ENCODE assay signal across 3 cellular contexts in the genomic region with DNA sequence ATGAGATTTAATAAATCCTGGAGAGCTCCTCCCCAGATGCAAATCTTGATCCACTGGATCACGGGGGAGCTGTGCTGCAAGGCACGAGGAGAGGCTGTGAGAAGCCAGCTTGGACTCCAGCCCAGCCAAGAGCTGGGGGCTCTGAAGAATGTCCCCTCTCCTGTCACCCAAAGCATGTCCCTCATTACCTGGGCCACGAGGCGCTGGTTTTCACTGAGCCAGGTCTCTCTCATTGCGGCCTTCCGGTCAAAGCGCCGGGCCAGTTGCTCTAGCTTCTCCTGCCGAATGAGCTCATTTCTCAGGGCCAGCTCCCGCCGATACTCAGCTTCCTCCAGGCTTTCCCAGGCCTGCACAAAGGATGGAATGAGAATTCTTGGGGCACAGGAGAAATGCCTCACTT.
"Had no signal": no experiment of that assay in that cellular context is flagged by ENCODE, and none has a peak within 500 bp of the region (broad histone marks: within the 10 kb centered on the region; RNA-seq: fewer than 3 reads in every experiment).

No MANE protein-coding gene starts in this region.

- H3K4me3 ChIP-seq: GM12878 had no signal

- DNase-seq: GDM1, GF-D8 had no signal
